In genomic region chr13:48318714-48319457, GRCh38 we compare ENCODE assay signal across 10 cellular contexts. TPM values are rescaled to one million over a fixed set of nuclear protein-coding genes. Genes with fewer than 3 reads are reported as not detected.
DNase-seq lines count a peak whose midpoint lies in the region; ATAC-seq and TF ChIP-seq lines count a peak whose summit lies in the region.
"Had no signal": no experiment of that assay in that cellular context is flagged by ENCODE, and none has a peak within 500 bp of the region (broad histone marks: within the 10 kb centered on the region; RNA-seq: fewer than 3 reads in every experiment).

No MANE protein-coding gene starts in this region.

- H3K36me3 ChIP-seq in GM06990 (ENCODE audit: control insufficient read depth, insufficient read depth, low read length): peaks cover 22% of the 10 kb centered on the region

- peak; percentile 32 to 51 for ATAC-seq in left cardiac atrium
- ATAC-seq in sciatic nerve: peak; percentile 36
- no peak for ATAC-seq in HG03095 (IDR thresholded peaks at IDR 0.05; ENCODE audit: unreplicated experiment)

- no peak overlapping the region for H3K4me3 ChIP-seq in GM06990 (replicated peaks; ENCODE audit: low read depth, low read length)

- H3K27me3 ChIP-seq in GM06990 (replicated peaks; ENCODE audit: control insufficient read depth, insufficient read depth, low read length): no peaks in the 10 kb centered on the region

- no peak for TF ChIP-seq CTCF in GM06990 (IDR thresholded peaks at IDR 0.05; ENCODE audit: insufficient read depth, low read length, poor library complexity, severe bottlenecking)

- DNase-seq in GM06990 (ENCODE audit: extremely low read depth, insufficient read length) (peak; percentile 22), left cardiac atrium (peak; percentile 54), sciatic nerve (ENCODE audit: low spot score) (peak; percentile 60), AML-193 (lab: John Stamatoyannopoulos, UW) (no peak), NCI-H146 treated with DMSO at 0.1 percent for 48 hours (lab: John Stamatoyannopoulos, UW; ENCODE audit: unreplicated experiment) (no peak), NCI-H2081 (lab: John Stamatoyannopoulos, UW) (no peak)
- peak; percentile 45 to 50 for DNase-seq in activated T-cell treated with anti-CD3 and anti-CD28 coated beads, Interleukin-2, amount 50 U/mL, for 48 hours
- DNase-seq: NCI-H1930, SHP77 had no signal

- intact Hi-C loops in left cardiac atrium (cut with DNase I) (no loop called here), sciatic nerve (cut with DNase I) (no loop called here)

RNA-seq across cellular contexts. Expression of gene RB1, which starts 15.3 kb away (rescaled TPM):
- 10 to 100 TPM; 24.5 to 25.2 TPM for total RNA-seq in left cardiac atrium
- total RNA-seq in sciatic nerve: 58.5 TPM

Comparison
In these comparisons a context has a peak if more than half of its experiments do, and no peak if none do; other contexts are left out.
1. DNase-seq: peak in GM06990 (single experiment), activated T-cell treated with anti-CD3 and anti-CD28 coated beads, Interleukin-2, amount 50 U/mL, for 48 hours (2 of 2), left cardiac atrium (single experiment) and sciatic nerve (single experiment); none in AML-193 (0 of 2), NCI-H146 treated with DMSO at 0.1 percent for 48 hours (single experiment) and NCI-H2081 (0 of 2).